In genomic region chr1:241771117-241771516, GRCh38 we compare ENCODE assay signal across 27 cellular contexts.
"Had no signal": no experiment of that assay in that cellular context is flagged by ENCODE, and none has a peak within 500 bp of the region (broad histone marks: within the 10 kb centered on the region; RNA-seq: fewer than 3 reads in every experiment).

No MANE protein-coding gene starts in this region.

- H3K4me3 ChIP-seq: coronary artery, dorsolateral prefrontal cortex had no signal

- H3K27ac ChIP-seq: brain microvascular endothelial cell, coronary artery, dorsolateral prefrontal cortex, WERI-Rb-1 had no signal

- H3K36me3 ChIP-seq: brain microvascular endothelial cell, WERI-Rb-1 had no signal

- DNase-seq: activated B cell treated with CpG ODN at 0.5 μM for 24 hours; activated CD4-positive, alpha-beta T cell treated with anti-CD3 and anti-CD28 coated beads for 48 hours; activated CD4-positive, alpha-beta T cell treated with anti-CD3 and anti-CD28 coated beads, Interleukin-2, amount 50 U/mL, for 1 hour; activated CD4-positive, alpha-beta T cell treated with anti-CD3 and anti-CD28 coated beads, Interleukin-2, amount 50 U/mL, for 48 hours; activated CD8-positive, alpha-beta memory T cell treated with anti-CD3 and anti-CD28 coated beads for 24 hours; activated CD8-positive, alpha-beta T cell treated with anti-CD3 and anti-CD28 coated beads for 36 hours; activated effector memory CD4-positive, alpha-beta T cell treated with Interleukin-2 at 50 U/mL for 16 hours; activated gamma-delta T cell treated with Interleukin-2 at 50 U/mL for 16 hours; activated naive CD4-positive, alpha-beta T cell treated with anti-CD3 and anti-CD28 coated beads, Interleukin-2, amount 50 U/mL, for 16 hours; activated naive CD4-positive, alpha-beta T cell treated with Interleukin-2 at 50 U/mL for 16 hours; activated T-cell treated with anti-CD3 and anti-CD28 coated beads, Interleukin-2, amount 50 U/mL, for 4 hours; amniotic stem cell; anterior cingulate cortex; brain microvascular endothelial cell; dorsolateral prefrontal cortex; effector memory CD4-positive, alpha-beta T cell; endodermal cell; foreskin fibroblast; head of caudate nucleus; T1000; WERI-Rb-1 had no signal

- FAIRE-seq: astrocyte, bronchial epithelial cell had no signal

- H3K27me3 ChIP-seq: brain microvascular endothelial cell, dorsolateral prefrontal cortex had no signal

- ATAC-seq: activated CD4-positive, CD25-positive, alpha-beta regulatory T cell treated with anti-CD3 and anti-CD28 coated beads, Interleukin-2, amount 50 U/mL, for 24 hours; activated CD8-positive, alpha-beta T cell treated with anti-CD3 and anti-CD28 coated beads for 36 hours; activated T-cell treated with anti-CD3 and anti-CD28 coated beads, Interleukin-2, amount 50 U/mL, for 4 hours; activated T-helper 17 cell treated with anti-CD3 and anti-CD28 coated beads, Interleukin-2, amount 50 U/mL, for 72 hours; esophagus mucosa had no signal
